Comparison of ENCODE assay signal across 26 cellular contexts in the genomic region with DNA sequence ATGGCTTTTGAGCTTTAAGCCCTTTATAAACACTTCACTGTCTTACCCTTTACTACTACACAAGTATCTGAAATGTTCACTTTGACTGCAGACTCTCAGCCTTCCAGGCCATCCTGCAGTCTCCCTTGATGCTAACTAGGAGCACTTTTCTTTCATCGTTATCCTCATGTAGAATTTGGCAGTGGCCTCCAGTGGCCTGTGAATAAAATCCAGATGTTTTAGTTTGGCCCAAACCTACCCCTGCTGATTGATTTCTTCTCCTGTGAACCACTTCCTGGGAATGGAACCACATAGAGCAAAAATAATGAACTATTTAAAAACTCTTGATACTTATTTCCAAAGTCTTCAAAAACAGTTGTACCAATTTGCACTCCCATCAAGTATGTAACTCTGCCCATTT.
DNase-seq lines count a peak whose midpoint lies in the region; ATAC-seq and TF ChIP-seq lines count a peak whose summit lies in the region.
"Had no signal": no experiment of that assay in that cellular context is flagged by ENCODE, and none has a peak within 500 bp of the region (broad histone marks: within the 10 kb centered on the region; RNA-seq: fewer than 3 reads in every experiment).

No MANE protein-coding gene starts in this region.

- peak overlapping the region; percentile 37 to 49 for H3K27ac ChIP-seq in uterus

- TF ChIP-seq POLR2A in uterus (IDR thresholded peaks at IDR 0.05) = no peak

- ATAC-seq in left ventricle myocardium superior = peak; percentile 71
- ATAC-seq: activated naive CD8-positive, alpha-beta T cell treated with anti-CD3 and anti-CD28 coated beads, Interleukin-2, amount 50 U/mL, for 24 hours; Panc1 had no signal

- no peak overlapping the region for H3K4me3 ChIP-seq in astrocyte of the spinal cord (ENCODE audit: low read depth, low read length)
- no peak overlapping the region for H3K4me3 ChIP-seq in uterus

- no peaks in the 10 kb centered on the region for H3K27me3 ChIP-seq in uterus

- H3K36me3 ChIP-seq in uterus = no peaks in the 10 kb centered on the region

- in situ Hi-C loops in astrocyte of the spinal cord (cut with HindIII; ENCODE audit: low sequenced_read_pairs) = no loop called here

- intact Hi-C loops in left ventricle myocardium superior (cut with micrococcal nuclease) (no loop called here), uterus (cut with DNase I; ENCODE audit: low total_unique reads) (no loop called here)

- DNase-seq in GM03348 (ENCODE audit: low spot score) (peak; percentile 71), astrocyte of the spinal cord (ENCODE audit: low read depth, low spot score) (peak; percentile 19), left ventricle myocardium superior (no peak), uterus (peak; percentile 32 to 43), dermis blood vessel endothelial cell (no peak), SIG-M5 treated with dmso at 0.1 percent for 504 hours (lab: John Stamatoyannopoulos, UW; ENCODE audit: unreplicated experiment) (no peak), NCI-H187 (lab: John Stamatoyannopoulos, UW) (no peak)
- DNase-seq: activated CD8-positive, alpha-beta memory T cell treated with anti-CD3 and anti-CD28 coated beads for 24 hours; activated gamma-delta T cell; activated naive CD8-positive, alpha-beta T cell treated with anti-CD3 and anti-CD28 coated beads, Interleukin-2, amount 50 U/mL, for 24 hours; activated T-cell treated with anti-CD3 and anti-CD28 coated beads, Interleukin-2, amount 50 U/mL, for 1 hour; CD4-positive, alpha-beta T cell; DMS153; effector memory CD4-positive, alpha-beta T cell; erythroblast; glutamatergic neuron; KG1; left cardiac atrium; MM.1S; naive B cell; NCI-H1417 treated with DMSO at 0.1 percent for 48 hours; NCI-H524; nucleus accumbens; stimulated activated CD4-positive, alpha-beta T cell treated with anti-CD3 and anti-CD28 coated beads, Interleukin-1b, Interleukin-23, amount 100 ng/mL, for 48 hours; substantia nigra had no signal

- TF ChIP-seq CTCF in astrocyte of the spinal cord (IDR thresholded peaks at IDR 0.05; ENCODE audit: low read depth, low read length) = no peak
- no peak for TF ChIP-seq CTCF in uterus (IDR thresholded peaks at IDR 0.05)

- no peaks in the 10 kb centered on the region for H3K9me3 ChIP-seq in uterus

- peaks cover 4 to 6% of the 10 kb centered on the region in 2 donors for H3K4me1 ChIP-seq in uterus

Comparison
In these comparisons a context has a peak if more than half of its experiments do, and no peak if none do; other contexts are left out.
1. DNase-seq: peak in GM03348 (single experiment), astrocyte of the spinal cord (single experiment) and uterus (2 of 2); none in left ventricle myocardium superior (single experiment), dermis blood vessel endothelial cell (single experiment), SIG-M5 treated with dmso at 0.1 percent for 504 hours (single experiment) and NCI-H187 (0 of 2).